In the genomic region with DNA sequence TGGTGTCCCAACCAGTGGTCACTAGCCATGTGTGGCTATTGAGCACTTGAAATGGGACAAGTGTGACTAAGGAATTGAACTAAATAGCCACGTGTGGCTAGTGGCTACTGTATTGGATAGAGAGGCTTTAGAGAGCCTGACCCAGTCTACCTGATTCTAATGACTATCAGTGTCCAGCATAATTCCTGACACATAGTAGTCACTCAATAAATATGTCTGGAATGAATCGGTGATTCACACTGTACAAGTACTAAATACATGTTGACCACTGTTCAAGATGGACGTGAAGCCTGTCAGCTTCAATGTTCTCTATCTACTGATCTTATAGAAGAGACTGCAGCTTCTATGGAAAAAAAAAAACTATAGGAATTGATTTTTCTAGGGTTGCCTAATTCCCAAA, we compare ENCODE assay signal across 23 cellular contexts.
"Had no signal": no experiment of that assay in that cellular context is flagged by ENCODE, and none has a peak within 500 bp of the region (broad histone marks: within the 10 kb centered on the region; RNA-seq: fewer than 3 reads in every experiment).

No MANE protein-coding gene starts in this region.

- FAIRE-seq: kidney had no signal

- H3K4me3 Mint-ChIP-seq: activated CD4-positive, alpha-beta memory T cell treated with anti-CD3 and anti-CD28 coated beads for 36 hours; activated naive CD8-positive, alpha-beta T cell treated with anti-CD3 and anti-CD28 coated beads for 36 hours; naive thymus-derived CD8-positive, alpha-beta T cell; T-helper 1 cell treated with Interleukin-12 subunit alpha and Interleukin-12 subunit beta and Interleukin-4 antibody, amounts not matched to agents 30 μg/mL and 1 μg/mL, for 36 hours had no signal

- ATAC-seq: heart right ventricle; left lobe of liver; lower lobe of right lung; naive thymus-derived CD8-positive, alpha-beta T cell; upper lobe of right lung had no signal

- H3K4me3 ChIP-seq: coronary artery, heart right ventricle, lower lobe of right lung, sigmoid colon, thoracic aorta, upper lobe of right lung had no signal

- H3K9me3 Mint-ChIP-seq: activated CD4-positive, alpha-beta memory T cell treated with anti-CD3 and anti-CD28 coated beads for 36 hours; activated naive CD8-positive, alpha-beta T cell treated with anti-CD3 and anti-CD28 coated beads for 36 hours; naive thymus-derived CD8-positive, alpha-beta T cell; T-helper 1 cell treated with Interleukin-12 subunit alpha and Interleukin-12 subunit beta and Interleukin-4 antibody, amounts not matched to agents 30 μg/mL and 1 μg/mL, for 36 hours had no signal

- H3K36me3 ChIP-seq: heart right ventricle, lower lobe of right lung, sigmoid colon, thoracic aorta, upper lobe of right lung had no signal

- DNase-seq: activated CD4-positive, alpha-beta memory T cell treated with anti-CD3 and anti-CD28 coated beads for 36 hours; activated CD4-positive, alpha-beta T cell treated with anti-CD3 and anti-CD28 coated beads for 4 hours; activated CD4-positive, CD25-positive, alpha-beta regulatory T cell; activated naive CD4-positive, alpha-beta T cell treated with Interleukin-2 at 50 U/mL for 16 hours; activated naive CD8-positive, alpha-beta T cell treated with anti-CD3 and anti-CD28 coated beads for 36 hours; activated T-cell treated with anti-CD3 and anti-CD28 coated beads, Interleukin-2, amount 50 U/mL, for 48 hours; cerebellar nuclear complex; foreskin fibroblast; heart right ventricle; kidney; lower lobe of right lung; naive thymus-derived CD8-positive, alpha-beta T cell; retina; sigmoid colon; stimulated activated CD4-positive, alpha-beta T cell treated with anti-CD3 and anti-CD28 coated beads, Interleukin-4, amount 100 ng/mL, for 24 hours; stimulated activated naive CD4-positive, alpha-beta T cell treated with Interleukin-2 at 50 U/mL for 16 hours; T1000; upper lobe of right lung had no signal

- H3K27ac ChIP-seq: coronary artery, heart right ventricle, lower lobe of right lung, sigmoid colon, thoracic aorta, upper lobe of right lung had no signal

- H3K27ac Mint-ChIP-seq: activated CD4-positive, alpha-beta memory T cell treated with anti-CD3 and anti-CD28 coated beads for 36 hours; activated naive CD8-positive, alpha-beta T cell treated with anti-CD3 and anti-CD28 coated beads for 36 hours; naive thymus-derived CD8-positive, alpha-beta T cell; progenitor cell of endocrine pancreas; T-helper 1 cell treated with Interleukin-12 subunit alpha and Interleukin-12 subunit beta and Interleukin-4 antibody, amounts not matched to agents 30 μg/mL and 1 μg/mL, for 36 hours had no signal

- H3K36me3 Mint-ChIP-seq: activated CD4-positive, alpha-beta memory T cell treated with anti-CD3 and anti-CD28 coated beads for 36 hours; activated naive CD8-positive, alpha-beta T cell treated with anti-CD3 and anti-CD28 coated beads for 36 hours; naive thymus-derived CD8-positive, alpha-beta T cell had no signal

- H3K9me3 ChIP-seq: heart right ventricle, lower lobe of right lung, sigmoid colon, thoracic aorta, upper lobe of right lung had no signal

- H3K27me3 ChIP-seq: heart right ventricle, sigmoid colon, upper lobe of right lung had no signal

- H3K4me1 ChIP-seq: heart right ventricle, lower lobe of right lung, sigmoid colon, upper lobe of right lung had no signal
